6 cellular contexts compared by ENCODE assay signal in genomic region chr20:24815931-24816330, GRCh38.
"Had no signal": no experiment of that assay in that cellular context is flagged by ENCODE, and none has a peak within 500 bp of the region (broad histone marks: within the 10 kb centered on the region; RNA-seq: fewer than 3 reads in every experiment).

No MANE protein-coding gene starts in this region.

- H3K4me3 Mint-ChIP-seq: GM23338, H9, IgD-negative memory B cell had no signal

- ATAC-seq: GM23338 had no signal

- H3K4me1 Mint-ChIP-seq: GM23338, H9 had no signal

- H3K4me3 ChIP-seq: GM23338 had no signal

- H3K27ac Mint-ChIP-seq: GM23338, H9, IgD-negative memory B cell had no signal

- DNase-seq: H9, HCEC 1CT, KBM-7 had no signal

- H3K4me2 ChIP-seq: GM23338 had no signal

- H2AFZ ChIP-seq: GM23338 had no signal

- H3K27ac ChIP-seq: HL-60 had no signal

- H3K36me3 Mint-ChIP-seq: IgD-negative memory B cell had no signal
